In the genomic region with DNA sequence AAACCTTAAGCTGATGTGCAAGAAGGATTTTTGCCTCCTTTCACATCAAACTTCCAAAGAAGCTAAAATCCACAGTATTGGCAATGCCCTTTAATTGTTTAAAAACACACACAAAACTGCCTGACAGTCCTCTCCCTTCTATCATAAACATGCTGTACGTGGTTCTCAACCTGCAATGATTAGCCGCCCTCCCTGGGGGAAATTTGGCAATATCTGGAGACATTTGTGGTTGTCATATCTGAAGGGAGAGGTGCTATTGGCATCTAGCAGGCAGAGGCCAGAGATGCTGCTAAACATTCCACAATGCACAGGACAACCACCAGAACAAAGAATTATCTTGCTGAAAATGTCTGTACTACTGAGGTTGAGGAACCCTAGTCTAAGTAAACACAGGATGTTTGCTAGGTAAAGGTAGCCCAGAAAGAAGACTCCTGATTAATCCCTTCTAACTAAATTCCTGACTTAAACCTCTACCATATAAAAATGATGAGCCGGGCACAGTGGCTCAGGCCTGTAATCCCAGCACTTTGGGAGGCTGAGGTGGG, we compare ENCODE assay signal across 11 cellular contexts. TPM values are rescaled to one million over a fixed set of nuclear protein-coding genes. Genes with fewer than 3 reads are reported as not detected.
DNase-seq lines count a peak whose midpoint lies in the region; ATAC-seq and TF ChIP-seq lines count a peak whose summit lies in the region.
"Had no signal": no experiment of that assay in that cellular context is flagged by ENCODE, and none has a peak within 500 bp of the region (broad histone marks: within the 10 kb centered on the region; RNA-seq: fewer than 3 reads in every experiment).

No MANE protein-coding gene starts in this region.

- no peak for TF ChIP-seq CTCF in Loucy (conservative IDR thresholded peaks at IDR 0.05; ENCODE audit: low read length)
- TF ChIP-seq CTCF in neural cell (IDR thresholded peaks at IDR 0.05; ENCODE audit: poor library complexity, severe bottlenecking) = no peak
- TF ChIP-seq CTCF in WERI-Rb-1 (IDR thresholded peaks at IDR 0.05; ENCODE audit: low read depth, low read length) = no peak

- H3K9ac ChIP-seq in BLaER1 (no peak overlapping the region), Loucy (ENCODE audit: low read depth, low read length, poor library complexity, severe bottlenecking) (no peak overlapping the region), neural cell (ENCODE audit: low read length) (no peak overlapping the region)

- H3K79me2 ChIP-seq in Loucy (ENCODE audit: insufficient read depth, low read length) = no peaks in the 10 kb centered on the region
- no peaks in the 10 kb centered on the region for H3K79me2 ChIP-seq in neural cell (replicated peaks; ENCODE audit: insufficient read depth, low read length)

- H3K9me3 ChIP-seq in BLaER1 = peaks cover 4% of the 10 kb centered on the region; the same call in 1 of the 2 replicates
- no peaks in the 10 kb centered on the region for H3K9me3 ChIP-seq in Loucy (ENCODE audit: insufficient read depth, low read depth, low read length)
- no peaks in the 10 kb centered on the region for H3K9me3 ChIP-seq in neural cell (ENCODE audit: low read length)
- H3K9me3 ChIP-seq in WERI-Rb-1 (ENCODE audit: severe bottlenecking) = no peaks in the 10 kb centered on the region

- H3K4me3 ChIP-seq in BLaER1 (no peak overlapping the region), Loucy (ENCODE audit: low read length, poor library complexity, severe bottlenecking) (peak overlapping the region; percentile 75), neural cell (ENCODE audit: low read length) (peak overlapping the region; percentile 79), WERI-Rb-1 (ENCODE audit: low read depth, low read length) (no peak overlapping the region)

- H3K27me3 Mint-ChIP-seq in dendritic cell treated with granulocyte-macrophage colony-stimulating factor and Interleukin-4, amounts not matched to agents 40 ng/mL and 50 ng/mL, for 4 days = peaks cover 31% of the 10 kb centered on the region

- ATAC-seq in HG03442 (IDR thresholded peaks at IDR 0.05; ENCODE audit: unreplicated experiment) = no peak

- H3K4me2 ChIP-seq in BLaER1 = peak overlapping the region; percentile 85; the same call in 1 of the 2 replicates
- H3K4me2 ChIP-seq in Loucy (ENCODE audit: low read depth, low read length, poor library complexity, severe bottlenecking) = peak overlapping the region; percentile 81
- no peak overlapping the region for H3K4me2 ChIP-seq in neural cell (ENCODE audit: low read length)

- H3F3A ChIP-seq in Loucy (ENCODE audit: low read depth) (no peaks in the 10 kb centered on the region), neural cell (ENCODE audit: insufficient read depth, low read length, poor library complexity, severe bottlenecking) (no peaks in the 10 kb centered on the region)

- H3K27ac Mint-ChIP-seq in dendritic cell treated with granulocyte-macrophage colony-stimulating factor and Interleukin-4, amounts not matched to agents 40 ng/mL and 50 ng/mL, for 4 days = peak overlapping the region; percentile 66

- H3K36me3 ChIP-seq in BLaER1 = no peaks in the 10 kb centered on the region
- no peaks in the 10 kb centered on the region for H3K36me3 ChIP-seq in Loucy (ENCODE audit: insufficient read depth, low read length)
- no peaks in the 10 kb centered on the region for H3K36me3 ChIP-seq in neural cell (ENCODE audit: insufficient read depth, low read length)
- H3K36me3 ChIP-seq in WERI-Rb-1 = no peaks in the 10 kb centered on the region

- H3K27me3 ChIP-seq in BLaER1 = peaks cover 34% of the 10 kb centered on the region
- peaks cover 9% of the 10 kb centered on the region for H3K27me3 ChIP-seq in Loucy (ENCODE audit: insufficient read depth, low read length, poor library complexity, severe bottlenecking)
- peaks cover 9% of the 10 kb centered on the region for H3K27me3 ChIP-seq in neural cell (ENCODE audit: insufficient read depth, low read depth, low read length)
- no peaks in the 10 kb centered on the region for H3K27me3 ChIP-seq in WERI-Rb-1 (ENCODE audit: insufficient read depth, low read depth, severe bottlenecking)

- H3K4me3 Mint-ChIP-seq in dendritic cell treated with granulocyte-macrophage colony-stimulating factor and Interleukin-4, amounts not matched to agents 40 ng/mL and 50 ng/mL, for 4 days = peak overlapping the region; percentile 81

- intact Hi-C loops in dendritic cell treated with granulocyte-macrophage colony-stimulating factor and Interleukin-4, amounts not matched to agents 40 ng/mL and 50 ng/mL, for 4 days (cut with micrococcal nuclease) = no loop called here

- H4K20me1 ChIP-seq in BLaER1 (no peaks in the 10 kb centered on the region), Loucy (ENCODE audit: insufficient read depth, low read length, poor library complexity, severe bottlenecking) (no peaks in the 10 kb centered on the region), neural cell (ENCODE audit: insufficient read depth) (no peaks in the 10 kb centered on the region)

- no peaks in the 10 kb centered on the region for H3K9me3 Mint-ChIP-seq in dendritic cell treated with granulocyte-macrophage colony-stimulating factor and Interleukin-4, amounts not matched to agents 40 ng/mL and 50 ng/mL, for 4 days

- H2AFZ ChIP-seq in Loucy (ENCODE audit: low read length) (peak overlapping the region; percentile 96), neural cell (ENCODE audit: low read depth, low read length) (no peak overlapping the region)

- TF ChIP-seq RAD21 in neural cell (conservative IDR thresholded peaks at IDR 0.05) = no peak

- H3K27ac ChIP-seq in BLaER1 = no peak overlapping the region
- H3K27ac ChIP-seq in neural cell (ENCODE audit: low read length) = no peak overlapping the region
- H3K27ac ChIP-seq in WERI-Rb-1 = no peak overlapping the region

- TF ChIP-seq EP300 in neural cell (conservative IDR thresholded peaks at IDR 0.05; ENCODE audit: poor library complexity, severe bottlenecking) = no peak

- no peak for DNase-seq in HPDE6-E6E7 (ENCODE audit: extremely low spot score)
- no peak for DNase-seq in WERI-Rb-1
- DNase-seq in stimulated activated CD4-positive, alpha-beta T cell treated with anti-CD3 and anti-CD28 coated beads, Interleukin-2, amount 100 ng/mL, for 48 hours = no peak
- DNase-seq: DMS 273 treated with DMSO at 0.1 percent for 48 hours; KBM-7; stimulated activated naive CD4-positive, alpha-beta T cell treated with Interleukin-2 at 50 U/mL for 16 hours had no signal

- H3K9me2 ChIP-seq in Loucy (replicated peaks; ENCODE audit: low read depth, low read length) = no peaks in the 10 kb centered on the region
- no peaks in the 10 kb centered on the region for H3K9me2 ChIP-seq in neural cell (ENCODE audit: insufficient read depth, low read length)

- H3K36me3 Mint-ChIP-seq in dendritic cell treated with granulocyte-macrophage colony-stimulating factor and Interleukin-4, amounts not matched to agents 40 ng/mL and 50 ng/mL, for 4 days (ENCODE audit: low read depth) = no peaks in the 10 kb centered on the region

- H3K4me1 ChIP-seq in BLaER1 (peaks cover 6% of the 10 kb centered on the region; the same call in 1 of the 2 replicates), Loucy (ENCODE audit: insufficient read depth, low read length, poor library complexity, severe bottlenecking) (peaks cover 4% of the 10 kb centered on the region)

- H3K4me1 Mint-ChIP-seq in dendritic cell treated with granulocyte-macrophage colony-stimulating factor and Interleukin-4, amounts not matched to agents 40 ng/mL and 50 ng/mL, for 4 days (ENCODE audit: low read depth) = no peaks in the 10 kb centered on the region

TF ChIP-seq in neural cell, 6 proteins besides CTCF, POLR2A, EP300 and RAD21:
- TF ChIP-seq TAF1 (IDR thresholded peaks at IDR 0.05; ENCODE audit: low read depth) (no peak), SMC3 (conservative IDR thresholded peaks at IDR 0.05; ENCODE audit: poor library complexity) (no peak), POLR2AphosphoS5 (IDR thresholded peaks at IDR 0.05) (no peak), EZH2 (IDR thresholded peaks at IDR 0.05; ENCODE audit: borderline replicate concordance, insufficient read depth, low read length, poor library complexity, severe bottlenecking) (no peak), MXI1 (conservative IDR thresholded peaks at IDR 0.05; ENCODE audit: poor library complexity, severe bottlenecking) (no peak)
- TF ChIP-seq, protein P1, sequence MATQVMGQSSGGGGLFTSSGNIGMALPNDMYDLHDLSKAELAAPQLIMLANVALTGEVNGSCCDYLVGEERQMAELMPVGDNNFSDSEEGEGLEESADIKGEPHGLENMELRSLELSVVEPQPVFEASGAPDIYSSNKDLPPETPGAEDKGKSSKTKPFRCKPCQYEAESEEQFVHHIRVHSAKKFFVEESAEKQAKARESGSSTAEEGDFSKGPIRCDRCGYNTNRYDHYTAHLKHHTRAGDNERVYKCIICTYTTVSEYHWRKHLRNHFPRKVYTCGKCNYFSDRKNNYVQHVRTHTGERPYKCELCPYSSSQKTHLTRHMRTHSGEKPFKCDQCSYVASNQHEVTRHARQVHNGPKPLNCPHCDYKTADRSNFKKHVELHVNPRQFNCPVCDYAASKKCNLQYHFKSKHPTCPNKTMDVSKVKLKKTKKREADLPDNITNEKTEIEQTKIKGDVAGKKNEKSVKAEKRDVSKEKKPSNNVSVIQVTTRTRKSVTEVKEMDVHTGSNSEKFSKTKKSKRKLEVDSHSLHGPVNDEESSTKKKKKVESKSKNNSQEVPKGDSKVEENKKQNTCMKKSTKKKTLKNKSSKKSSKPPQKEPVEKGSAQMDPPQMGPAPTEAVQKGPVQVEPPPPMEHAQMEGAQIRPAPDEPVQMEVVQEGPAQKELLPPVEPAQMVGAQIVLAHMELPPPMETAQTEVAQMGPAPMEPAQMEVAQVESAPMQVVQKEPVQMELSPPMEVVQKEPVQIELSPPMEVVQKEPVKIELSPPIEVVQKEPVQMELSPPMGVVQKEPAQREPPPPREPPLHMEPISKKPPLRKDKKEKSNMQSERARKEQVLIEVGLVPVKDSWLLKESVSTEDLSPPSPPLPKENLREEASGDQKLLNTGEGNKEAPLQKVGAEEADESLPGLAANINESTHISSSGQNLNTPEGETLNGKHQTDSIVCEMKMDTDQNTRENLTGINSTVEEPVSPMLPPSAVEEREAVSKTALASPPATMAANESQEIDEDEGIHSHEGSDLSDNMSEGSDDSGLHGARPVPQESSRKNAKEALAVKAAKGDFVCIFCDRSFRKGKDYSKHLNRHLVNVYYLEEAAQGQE (IDR thresholded peaks at IDR 0.05; ENCODE audit: borderline replicate concordance) = no peak
TF ChIP-seq in neural cell: peak in this region for 0.

RNA-seq across cellular contexts. Expression of a gene that starts 1.2 kb away (rescaled TPM):
- not detected in 2 replicates for polyA plus RNA-seq in neural cell
- not detected in 2 replicates for polyA minus RNA-seq in neural cell

RNA-seq across cellular contexts. Expression of a gene that starts 21.8 kb away (rescaled TPM):
- 1.1 TPM in 1 of 2 replicates, not detected in the other for polyA plus RNA-seq in neural cell
- polyA minus RNA-seq in neural cell = not detected in 2 replicates

RNA-seq across cellular contexts. Expression of a gene that starts 31.3 kb away (rescaled TPM):
- 28.7 and 33.4 TPM in 2 replicates for polyA plus RNA-seq in neural cell
- polyA minus RNA-seq in neural cell = 32.9 and 35.9 TPM in 2 replicates

RNA-seq across cellular contexts. Expression of a gene that starts 44.5 kb away (rescaled TPM):
- 0.66 and 1.7 TPM in 2 replicates for polyA plus RNA-seq in neural cell
- 1.5 and 1.9 TPM in 2 replicates for polyA minus RNA-seq in neural cell

RNA-seq across cellular contexts. Expression of a gene that starts 54.7 kb away (rescaled TPM):
- not detected in 2 replicates for polyA plus RNA-seq in neural cell
- 0.12 TPM in 1 of 2 replicates, not detected in the other for polyA minus RNA-seq in neural cell

Comparison
In these comparisons a context has a peak if more than half of its experiments do, and no peak if none do; other contexts are left out.
1. H3K4me3 ChIP-seq: peak in Loucy (single experiment) and neural cell (single experiment); none in BLaER1 (single experiment) and WERI-Rb-1 (single experiment).